ENCODE assay signal across 15 cellular contexts in the genomic region with DNA sequence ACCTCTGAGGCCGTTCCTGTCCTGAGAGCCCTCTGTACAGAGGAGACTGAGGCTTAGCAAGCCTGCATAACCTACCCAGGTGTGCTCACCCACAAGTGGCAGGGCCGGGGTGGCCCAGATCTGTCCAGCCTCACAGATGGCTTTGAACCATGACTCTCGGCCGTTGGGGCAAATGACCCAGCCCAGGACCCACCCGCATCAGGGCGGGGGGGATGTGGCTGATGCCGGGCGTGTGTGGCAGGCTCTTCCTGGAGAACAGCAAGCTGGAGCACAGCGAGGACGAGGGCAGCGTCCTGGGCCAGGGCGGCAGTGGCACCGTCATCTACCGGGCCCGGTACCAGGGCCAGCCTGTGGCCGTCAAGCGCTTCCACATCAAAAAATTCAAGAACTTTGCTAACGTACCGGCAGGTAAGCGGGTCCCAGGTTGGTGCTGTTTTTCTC.
"Had no signal": no experiment of that assay in that cellular context is flagged by ENCODE, and none has a peak within 500 bp of the region (broad histone marks: within the 10 kb centered on the region; RNA-seq: fewer than 3 reads in every experiment).

No MANE protein-coding gene starts in this region.

- H3K4me1 Mint-ChIP-seq: immature natural killer cell had no signal

- H2AFZ ChIP-seq: parathyroid adenoma had no signal

- H3K27ac ChIP-seq: brain microvascular endothelial cell, parathyroid adenoma, skin epidermis, transverse colon had no signal

- H3K79me2 ChIP-seq: parathyroid adenoma had no signal

- H3K9ac ChIP-seq: parathyroid adenoma had no signal

- H3K27me3 Mint-ChIP-seq: activated naive CD8-positive, alpha-beta T cell had no signal

- H3K9me3 Mint-ChIP-seq: immature natural killer cell, nephron progenitor cell had no signal

- DNase-seq: activated CD4-positive, CD25-positive, alpha-beta regulatory T cell treated with anti-CD3 and anti-CD28 coated beads, Interleukin-2, amount 50 U/mL, for 72 hours; activated effector memory CD4-positive, alpha-beta T cell treated with anti-CD3 and anti-CD28 coated beads, Interleukin-2, amount 50 U/mL, for 16 hours; activated T-cell treated with anti-CD3 and anti-CD28 coated beads, Interleukin-2, amount 50 U/mL, for 1 hour; brain microvascular endothelial cell; dermis blood vessel endothelial cell; immature natural killer cell; mesenchymal stem cell; nephron progenitor cell; retina; SW 1271; T-helper 9 cell; transverse colon had no signal

- H3K9me3 ChIP-seq: transverse colon had no signal

- H3K27ac Mint-ChIP-seq: activated naive CD8-positive, alpha-beta T cell; immature natural killer cell; nephron progenitor cell had no signal

- H3K4me3 ChIP-seq: skin epidermis, transverse colon had no signal

- H3K4me3 Mint-ChIP-seq: activated naive CD8-positive, alpha-beta T cell; immature natural killer cell; nephron progenitor cell had no signal

- H3K36me3 Mint-ChIP-seq: activated naive CD8-positive, alpha-beta T cell; immature natural killer cell had no signal

- H3K36me3 ChIP-seq: brain microvascular endothelial cell had no signal

- H3K27me3 ChIP-seq: brain microvascular endothelial cell, transverse colon had no signal

- H3K4me1 ChIP-seq: parathyroid adenoma, transverse colon had no signal
